In the genomic region with DNA sequence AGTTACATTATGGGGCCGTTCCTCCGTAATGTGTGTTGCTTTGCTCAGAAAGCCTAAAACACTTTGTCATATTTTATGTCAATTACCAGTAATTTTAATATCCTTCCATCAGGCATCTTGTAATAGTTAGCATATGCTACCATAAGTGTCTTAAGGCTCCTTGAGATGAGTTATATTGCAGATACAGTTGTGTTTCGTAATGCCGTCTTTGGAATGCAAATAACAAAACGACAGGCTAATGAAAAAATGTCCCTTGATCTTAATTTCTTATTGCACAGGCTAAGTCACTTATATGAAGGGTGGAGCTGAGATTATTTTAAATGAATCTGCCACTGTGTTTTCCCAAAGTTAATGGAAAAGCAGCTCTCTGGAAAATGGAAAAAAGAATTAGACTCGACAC, we compare ENCODE assay signal across 30 cellular contexts.
"Had no signal": no experiment of that assay in that cellular context is flagged by ENCODE, and none has a peak within 500 bp of the region (broad histone marks: within the 10 kb centered on the region; RNA-seq: fewer than 3 reads in every experiment).

No MANE protein-coding gene starts in this region.

- H3K9me3 ChIP-seq: ascending aorta had no signal

- H3K36me3 ChIP-seq: ascending aorta had no signal

- H3K4me2 ChIP-seq: PC-9 had no signal

- H3K27ac ChIP-seq: ascending aorta, PC-9, RWPE1, VCaP had no signal

- DNase-seq: activated B cell treated with CpG ODN at 0.5 μM for 24 hours; activated CD4-positive, alpha-beta T cell treated with anti-CD3 and anti-CD28 coated beads for 4 hours; activated CD4-positive, CD25-positive, alpha-beta regulatory T cell treated with anti-CD3 and anti-CD28 coated beads, Interleukin-2, amount 50 U/mL, for 72 hours; activated CD8-positive, alpha-beta T cell treated with anti-CD3 and anti-CD28 coated beads for 36 hours; activated effector memory CD4-positive, alpha-beta T cell treated with anti-CD3 and anti-CD28 coated beads, Interleukin-2, amount 50 U/mL, for 16 hours; activated naive CD4-positive, alpha-beta T cell; activated naive CD4-positive, alpha-beta T cell treated with anti-CD3 and anti-CD28 coated beads, Interleukin-2, amount 50 U/mL, for 16 hours; activated naive CD8-positive, alpha-beta T cell treated with anti-CD3 and anti-CD28 coated beads for 36 hours; activated T-cell treated with anti-CD3 and anti-CD28 coated beads, Interleukin-2, amount 50 U/mL, for 1 hour; activated T-cell treated with anti-CD3 and anti-CD28 coated beads, Interleukin-2, amount 50 U/mL, for 72 hours; amygdala; NCI-H1105 treated with DMSO at 0.1 percent for 48 hours; NCI-H1436; NCI-H1694 treated with DMSO at 0.1 percent for 48 hours; NCI-H2029; NCI-H345; NCI-H526; NCI-H748 treated with DMSO at 0.1 percent for 48 hours; NK-92 treated with Interleukin-12 subunit alpha and Interleukin-12 subunit beta, amount 100 ng/mL, for 24 hours; PC-9; SIG-M5; SW 1271; T-helper 1 cell; T-helper 2 cell; T-helper 9 cell had no signal

- H3K4me3 ChIP-seq: ascending aorta, PC-9 had no signal

- H2AFZ ChIP-seq: PC-9 had no signal

- ATAC-seq: activated CD8-positive, alpha-beta T cell treated with anti-CD3 and anti-CD28 coated beads for 36 hours; activated T-cell treated with anti-CD3 and anti-CD28 coated beads, Interleukin-2, amount 50 U/mL, for 72 hours; activated T-helper 17 cell treated with anti-CD3 and anti-CD28 coated beads, Interleukin-2, amount 50 U/mL, for 72 hours; Right ventricle myocardium inferior had no signal

- H3K27me3 ChIP-seq: ascending aorta had no signal
